8 cellular contexts compared by ENCODE assay signal in the genomic region with DNA sequence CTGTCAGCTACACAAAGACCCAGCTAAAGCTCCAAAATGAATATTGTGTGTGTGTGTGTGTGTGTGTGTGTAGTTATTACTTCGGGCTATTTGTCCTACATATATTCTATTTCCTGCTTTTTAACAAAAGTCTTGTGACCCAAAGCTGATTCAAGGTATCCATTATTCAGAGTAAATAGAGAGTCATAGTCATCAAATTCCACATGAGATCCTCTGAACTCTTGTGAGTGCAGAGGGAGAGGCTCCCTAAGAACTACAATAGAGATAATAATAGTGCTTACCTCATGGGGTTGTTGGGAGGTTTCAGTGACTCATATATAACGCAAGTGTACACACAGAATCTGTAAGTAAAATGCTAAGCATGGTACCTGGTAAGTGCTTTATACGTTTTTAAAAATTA. TPM values are rescaled to one million over a fixed set of nuclear protein-coding genes. Genes with fewer than 3 reads are reported as not detected.
A peak's percentile ranks its signal among the peaks of the same experiment; 100 is the strongest.
DNase-seq lines count a peak whose midpoint lies in the region; ATAC-seq and TF ChIP-seq lines count a peak whose summit lies in the region.

No MANE protein-coding gene starts in this region.

- peak overlapping the region; percentile 87 for H4K91ac ChIP-seq in IMR-90 (ENCODE audit: insufficient read depth, low read depth, low read length)

- peaks cover 87% of the 10 kb centered on the region for H3K4me1 Mint-ChIP-seq in CD14-positive monocyte
- H3K4me1 Mint-ChIP-seq in activated T-helper 17 cell treated with anti-CD3 and anti-CD28 coated beads, Interleukin-2, amount 50 U/mL, for 72 hours, result peaks cover 5% of the 10 kb centered on the region

- H3K4me1 ChIP-seq in IMR-90 (ENCODE audit: control insufficient read depth, insufficient read depth, low read length), result peaks cover 33% of the 10 kb centered on the region
- H3K4me1 ChIP-seq in left lung, result peaks cover 28 to 86% of the 10 kb centered on the region in 2 donors

- no CpG with 5 or more reads among the region's 3 CpGs for WGBS in IMR-90 (ENCODE audit: extremely low coverage in 2 of 2, insufficient read length in 1 of 2), 2 experiments

- H3K9me3 ChIP-seq in IMR-90 (ENCODE audit: control insufficient read depth, insufficient read depth, low read length), result no peaks in the 10 kb centered on the region
- H3K9me3 ChIP-seq in left lung, result no peaks in the 10 kb centered on the region

- no peak overlapping the region for H3K56ac ChIP-seq in IMR-90 (ENCODE audit: extremely low read depth, insufficient read depth, low read length)

- H3K14ac ChIP-seq in IMR-90 (replicated peaks; ENCODE audit: low read depth, low read length), result peak overlapping the region; percentile 75

- H3K36me3 ChIP-seq in IMR-90 (ENCODE audit: control insufficient read depth, insufficient read depth, low read length) (no peaks in the 10 kb centered on the region), left lung (no peaks in the 10 kb centered on the region)

- TF ChIP-seq POLR2A in IMR-90 (IDR thresholded peaks at IDR 0.05; ENCODE audit: low read depth, low read length), result no peak

- peaks cover 2 to 7% of the 10 kb centered on the region in 2 donors for H3K36me3 Mint-ChIP-seq in CD14-positive monocyte
- no peaks in the 10 kb centered on the region for H3K36me3 Mint-ChIP-seq in activated T-helper 17 cell treated with anti-CD3 and anti-CD28 coated beads, Interleukin-2, amount 50 U/mL, for 72 hours (ENCODE audit: low read depth)

- peaks cover 0 to 2% (median 0%) of the 10 kb centered on the region in 7 donors for H3K9me3 Mint-ChIP-seq in CD14-positive monocyte
- no peaks in the 10 kb centered on the region for H3K9me3 Mint-ChIP-seq in activated T-helper 17 cell treated with anti-CD3 and anti-CD28 coated beads, Interleukin-2, amount 50 U/mL, for 72 hours

- intact Hi-C loops in CD14-positive monocyte (cut with micrococcal nuclease) (no loop called here), IMR-90 (cut with micrococcal nuclease) (loop anchor here (5.0 kb wide), 2 partner anchors 83 to 133 kb away; no protein-coding TSS in a partner anchor), left lung (cut with DNase I) (no loop called here), Right ventricle myocardium inferior (cut with DNase I) (no loop called here)

- H4K8ac ChIP-seq in IMR-90 (ENCODE audit: low read depth in 2 of 2, low read length in 2 of 2), result peak overlapping the region; percentile 27 to 93; a peak in 3 of 4 replicates

- peak overlapping the region; percentile 95 for H2BK120ac ChIP-seq in IMR-90 (ENCODE audit: low read depth, low read length)

- peak overlapping the region; percentile 86 for H2BK20ac ChIP-seq in IMR-90 (ENCODE audit: low read depth, low read length)

- BruUV-seq in IMR-90 (replicated peaks; lab: Mats Ljungman, UMichigan), result no TSS peak

- DNase-seq in CD14-positive monocyte (ENCODE audit: low spot score), result peak; percentile 52
- DNase-seq in IMR-90, result peak; percentile 97
- DNase-seq in left lung, result no peak
- DNase-seq in GM10266 (ENCODE audit: extremely low spot score), result no peak
- DNase-seq in Right ventricle myocardium inferior (ENCODE audit: missing footprints), result no peak
- no peak for DNase-seq in NCI-H1436 treated with DMSO at 0.1 percent for 48 hours (lab: John Stamatoyannopoulos, UW)

- H2BK5ac ChIP-seq in IMR-90 (ENCODE audit: low read depth, low read length, poor library complexity, severe bottlenecking), result peak overlapping the region; percentile 96

- no peak for TF ChIP-seq RAD21 in IMR-90 (IDR thresholded peaks at IDR 0.05; ENCODE audit: low read length)

- H3K9me1 ChIP-seq in IMR-90 (ENCODE audit: insufficient read depth, low read length), result peaks cover 13% of the 10 kb centered on the region

- H3K9ac ChIP-seq in IMR-90 (ENCODE audit: low read depth, low read length), result 0 out of 2 replicates have a peak overlapping the region, but pooled peaks have one; percentile 18

- H3K4me3 ChIP-seq in IMR-90 (ENCODE audit: insufficient read depth, low read depth, low read length), result no peak overlapping the region
- no peak overlapping the region for H3K4me3 ChIP-seq in left lung

- no peak overlapping the region for H2AK9ac ChIP-seq in IMR-90 (replicated peaks; ENCODE audit: low read depth, low read length, poor library complexity)

- peak overlapping the region; percentile 13 to 65 for H3K4me3 Mint-ChIP-seq in CD14-positive monocyte
- no peak overlapping the region for H3K4me3 Mint-ChIP-seq in activated T-helper 17 cell treated with anti-CD3 and anti-CD28 coated beads, Interleukin-2, amount 50 U/mL, for 72 hours

- H3K27me3 ChIP-seq in IMR-90 (ENCODE audit: control insufficient read depth, insufficient read depth, low read length), result no peaks in the 10 kb centered on the region
- H3K27me3 ChIP-seq in left lung, result no peaks in the 10 kb centered on the region

- peak overlapping the region; percentile 81 for H2BK15ac ChIP-seq in IMR-90 (ENCODE audit: low read depth, low read length)

- peak overlapping the region; percentile 96; the same call in 1 of the 2 replicates for H3K18ac ChIP-seq in IMR-90 (ENCODE audit: low read depth, low read length)

- H3K79me1 ChIP-seq in IMR-90 (ENCODE audit: low read depth in 1 of 2, low read length in 2 of 2), result no peaks in the 10 kb centered on the region; a peak in 1 of 4 replicates

- peaks cover 0 to 2% (median 0%) of the 10 kb centered on the region in 3 donors for H3K27me3 Mint-ChIP-seq in CD14-positive monocyte (ENCODE audit: low read depth in 3 of 3)
- H3K27me3 Mint-ChIP-seq in activated T-helper 17 cell treated with anti-CD3 and anti-CD28 coated beads, Interleukin-2, amount 50 U/mL, for 72 hours, result no peaks in the 10 kb centered on the region

- H3K27ac ChIP-seq in IMR-90 (ENCODE audit: insufficient read depth, low read length), result peak overlapping the region; percentile 80
- H3K27ac ChIP-seq in left lung, result peak overlapping the region in 1 of 2 donors; percentile 82

- POLR2A ChIA-PET in IMR-90 (lab: Charles Lee; ENCODE audit: unreplicated experiment), result no interaction called here

- TF ChIP-seq CTCF in CD14-positive monocyte (IDR thresholded peaks at IDR 0.05) (no peak), IMR-90 (conservative IDR thresholded peaks at IDR 0.05; ENCODE audit: low read depth, low read length) (no peak), left lung (IDR thresholded peaks at IDR 0.05) (no peak), GM10266 (IDR thresholded peaks at IDR 0.05; ENCODE audit: control insufficient read depth, insufficient read depth, low read depth, missing control alignments) (no peak)

- peak overlapping the region; percentile 79 for H2AK5ac ChIP-seq in IMR-90 (ENCODE audit: low read depth, low read length)

- H2AFZ ChIP-seq in IMR-90 (replicated peaks; ENCODE audit: low read length, poor library complexity), result no peak overlapping the region

- H4K5ac ChIP-seq in IMR-90 (ENCODE audit: low read depth, low read length), result peak overlapping the region; percentile 86

- peak overlapping the region; percentile 98 to 100 (median 100) for H3K27ac Mint-ChIP-seq in CD14-positive monocyte
- H3K27ac Mint-ChIP-seq in activated T-helper 17 cell treated with anti-CD3 and anti-CD28 coated beads, Interleukin-2, amount 50 U/mL, for 72 hours, result peak overlapping the region; percentile 22

- H4K20me1 ChIP-seq in IMR-90 (ENCODE audit: insufficient read depth, low read length), result no peaks in the 10 kb centered on the region

- ATAC-seq in IMR-90 (ENCODE audit: low read depth) (peak; percentile 31), left lung (peak; percentile 33), Right ventricle myocardium inferior (no peak), HG03521 (IDR thresholded peaks at IDR 0.05; ENCODE audit: unreplicated experiment) (no peak)
- peak; percentile 68 for ATAC-seq in activated T-helper 17 cell treated with anti-CD3 and anti-CD28 coated beads, Interleukin-2, amount 50 U/mL, for 72 hours (replicated peaks)

- H3K23ac ChIP-seq in IMR-90 (ENCODE audit: low read depth, low read length), result peak overlapping the region; percentile 61; the same call in 1 of the 2 replicates

- H3K4me2 ChIP-seq in IMR-90 (ENCODE audit: low read depth, low read length), result no peak overlapping the region; the same call in 1 of the 2 replicates

- in situ Hi-C loops in IMR-90 (cut with MboI; ENCODE audit: low sequenced_read_pairs), result no loop called here

- dilution Hi-C loops in IMR-90 (cut with HindIII; ENCODE audit: low sequenced_read_pairs, unreplicated experiment), result no loop called here

- peak overlapping the region; percentile 89 for H3K4ac ChIP-seq in IMR-90 (ENCODE audit: low read depth, low read length)

- CTCF ChIA-PET in IMR-90 (lab: Yijun Ruan, JAX), result no interaction called here

TF ChIP-seq in IMR-90, 13 proteins besides CTCF, POLR2A, EP300 and RAD21:
- peak; percentile 60; the same call in 1 of the 2 replicates for TF ChIP-seq MAFK (IDR thresholded peaks at IDR 0.05; ENCODE audit: low read depth, low read length)
- TF ChIP-seq BHLHE40 (IDR thresholded peaks at IDR 0.05; ENCODE audit: low read depth, low read length), result peak; percentile 92
- peak; percentile 81 for TF ChIP-seq FOS (IDR thresholded peaks at IDR 0.05; ENCODE audit: low read depth, low read length)
- peak; percentile 72 for TF ChIP-seq CEBPB (IDR thresholded peaks at IDR 0.05; ENCODE audit: low read depth, low read length)
- TF ChIP-seq, protein P1, sequence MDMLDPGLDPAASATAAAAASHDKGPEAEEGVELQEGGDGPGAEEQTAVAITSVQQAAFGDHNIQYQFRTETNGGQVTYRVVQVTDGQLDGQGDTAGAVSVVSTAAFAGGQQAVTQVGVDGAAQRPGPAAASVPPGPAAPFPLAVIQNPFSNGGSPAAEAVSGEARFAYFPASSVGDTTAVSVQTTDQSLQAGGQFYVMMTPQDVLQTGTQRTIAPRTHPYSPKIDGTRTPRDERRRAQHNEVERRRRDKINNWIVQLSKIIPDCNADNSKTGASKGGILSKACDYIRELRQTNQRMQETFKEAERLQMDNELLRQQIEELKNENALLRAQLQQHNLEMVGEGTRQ (IDR thresholded peaks at IDR 0.05; ENCODE audit: low read depth, low read length), result no peak

RNA-seq across cellular contexts. Expression of gene GPCPD1, which starts 43.8 kb away (rescaled TPM):
- polyA plus RNA-seq in CD14-positive monocyte (10 to 100 TPM; 46.8 to 78.9 TPM), IMR-90 (2012; rRNA removed) (7.3 and 9.5 TPM in 2 replicates)
- total RNA-seq in IMR-90 (2012; rRNA removed) (10.8 and 15.6 TPM in 2 replicates), left lung (10 to 100 TPM; 54.7 to 74.6 TPM), Right ventricle myocardium inferior (21.9 TPM)
- 1.3 and 1.7 TPM in 2 replicates for polyA plus RNA-seq in IMR-90 (2012; cell fraction: cytosol; rRNA removed)
- polyA plus RNA-seq in IMR-90 (2012; cell fraction: nucleus; rRNA removed; ENCODE audit: low replicate concordance), result 4.9 and 39.2 TPM in 2 replicates
- total RNA-seq in activated T-helper 17 cell treated with anti-CD3 and anti-CD28 coated beads, Interleukin-2, amount 50 U/mL, for 72 hours, result 10 to 100 TPM; 15.6 to 29.4 TPM

Comparison
In these comparisons a context has a peak if more than half of its experiments do, and no peak if none do; other contexts are left out.
1. DNase-seq: peak in CD14-positive monocyte (single experiment) and IMR-90 (single experiment); none in left lung (0 of 2), GM10266 (single experiment), Right ventricle myocardium inferior (single experiment) and NCI-H1436 treated with DMSO at 0.1 percent for 48 hours (single experiment).
2. ATAC-seq: peak in IMR-90 (single experiment), activated T-helper 17 cell treated with anti-CD3 and anti-CD28 coated beads, Interleukin-2, amount 50 U/mL, for 72 hours (single experiment) and left lung (single experiment); none in Right ventricle myocardium inferior (single experiment) and HG03521 (single experiment).